In genomic region chr19:2261438-2262172, GRCh38 we compare ENCODE assay signal across 8 cellular contexts.
DNase-seq lines count a peak whose midpoint lies in the region; ATAC-seq and TF ChIP-seq lines count a peak whose summit lies in the region.

No MANE protein-coding gene starts in this region.

- peak; percentile 43; the same call in 1 of the 2 replicates for TF ChIP-seq CTCF in OCI-LY1 (IDR thresholded peaks at IDR 0.05; ENCODE audit: low read length)

- H3K27ac ChIP-seq in OCI-LY1 (ENCODE audit: low read depth, low read length, poor library complexity, severe bottlenecking) = peak overlapping the region; percentile 28
- H3K27ac ChIP-seq in mucosa of rectum (ENCODE audit: low read depth in 2 of 2, low read length in 2 of 2) = peak overlapping the region; percentile 48 to 59

- no peaks in the 10 kb centered on the region for H4K20me1 ChIP-seq in OCI-LY1 (ENCODE audit: insufficient read depth, low read length)

- H3K9ac ChIP-seq in OCI-LY1 (ENCODE audit: low read length) (no peak overlapping the region), mucosa of rectum (ENCODE audit: low read depth in 1 of 2, low read length in 2 of 2) (no peak overlapping the region)

- H3K4me3 ChIP-seq in OCI-LY1 (ENCODE audit: low read depth, low read length, poor library complexity, severe bottlenecking) = no peak overlapping the region
- H3K4me3 ChIP-seq in mucosa of rectum (ENCODE audit: low read length in 2 of 2) = no peak overlapping the region

- H3K36me3 ChIP-seq in OCI-LY1 (ENCODE audit: insufficient read depth, low read length) (no peaks in the 10 kb centered on the region), mucosa of rectum (ENCODE audit: control insufficient read depth in 2 of 2, insufficient read depth in 2 of 2, low read length in 2 of 2) (no peaks in the 10 kb centered on the region)

- no peak overlapping the region for H2AFZ ChIP-seq in OCI-LY1 (ENCODE audit: low read length)

- H3K4me2 ChIP-seq in OCI-LY1 (ENCODE audit: low read length) = no peak overlapping the region

- no peaks in the 10 kb centered on the region for H3K79me2 ChIP-seq in OCI-LY1 (ENCODE audit: insufficient read depth, low read length)

- H3K9me2 ChIP-seq in OCI-LY1 (ENCODE audit: low read depth, low read length) = no peaks in the 10 kb centered on the region

- DNase-seq in GDM1 (lab: John Stamatoyannopoulos, UW) (peak; percentile 15), astrocyte of the hippocampus (ENCODE audit: low read depth, low spot score) (peak; percentile 39), NOMO-1 (lab: John Stamatoyannopoulos, UW; ENCODE audit: unreplicated experiment in 2 of 2) (no peak), DMS79 treated with DMSO at 0.1 percent for 48 hours (lab: John Stamatoyannopoulos, UW) (no peak)

- no peaks in the 10 kb centered on the region for H3F3A ChIP-seq in OCI-LY1 (ENCODE audit: insufficient read depth, low read length)

- H3K4me1 ChIP-seq in OCI-LY1 (ENCODE audit: insufficient read depth, low read length, severe bottlenecking) = peaks cover 34% of the 10 kb centered on the region
- H3K4me1 ChIP-seq in mucosa of rectum (ENCODE audit: control insufficient read depth in 2 of 2, insufficient read depth in 2 of 2, low read length in 2 of 2) = peaks cover 6 to 9% of the 10 kb centered on the region in 2 donors

- H3K27me3 ChIP-seq in OCI-LY1 (ENCODE audit: insufficient read depth, low read length) = no peaks in the 10 kb centered on the region
- no peaks in the 10 kb centered on the region for H3K27me3 ChIP-seq in mucosa of rectum (ENCODE audit: control insufficient read depth in 2 of 2, insufficient read depth in 2 of 2, low read length in 2 of 2)

- no peak for ATAC-seq in HG02588 (IDR thresholded peaks at IDR 0.05; ENCODE audit: unreplicated experiment)
- ATAC-seq in GM18511 (IDR thresholded peaks at IDR 0.05; ENCODE audit: unreplicated experiment) = no peak

- no peaks in the 10 kb centered on the region for H3K9me3 ChIP-seq in OCI-LY1 (ENCODE audit: low read length)
- no peaks in the 10 kb centered on the region for H3K9me3 ChIP-seq in mucosa of rectum (ENCODE audit: control insufficient read depth in 2 of 2, low read length in 2 of 2)

Comparison
In these comparisons a context has a peak if more than half of its experiments do, and no peak if none do; other contexts are left out.
1. DNase-seq: peak in GDM1 (single experiment) and astrocyte of the hippocampus (single experiment); none in NOMO-1 (0 of 2) and DMS79 treated with DMSO at 0.1 percent for 48 hours (single experiment).